In genomic region chr2:44005831-44006230, GRCh38 we compare ENCODE assay signal across 21 cellular contexts. TPM values are rescaled to one million over a fixed set of nuclear protein-coding genes. Genes with fewer than 3 reads are reported as not detected.
A peak's percentile ranks its signal among the peaks of the same experiment; 100 is the strongest.
DNase-seq lines count a peak whose midpoint lies in the region; ATAC-seq, FAIRE-seq and TF ChIP-seq lines count a peak whose summit lies in the region.
"Had no signal": no experiment of that assay in that cellular context is flagged by ENCODE, and none has a peak within 500 bp of the region (broad histone marks: within the 10 kb centered on the region; RNA-seq: fewer than 3 reads in every experiment).

No MANE protein-coding gene starts in this region.

- peaks cover 18% of the 10 kb centered on the region for H3K4me1 Mint-ChIP-seq in activated B cell treated with CpG ODN at 0.5 μM for 24 hours
- H3K4me1 Mint-ChIP-seq in activated CD8-positive, alpha-beta memory T cell treated with anti-CD3 and anti-CD28 coated beads, Interleukin-2, amount 10 ng/mL, durations not matched to agents 7 days and 5 days = peaks cover 10% of the 10 kb centered on the region

- POLR2A ChIA-PET in activated B cell treated with CpG ODN at 0.5 μM for 24 hours (lab: Charles Lee) = no interaction called here

- DNase-seq in AG10803 (ENCODE audit: low read depth) (peak; percentile 33), GM19239 (ENCODE audit: insufficient read length, low spot score) (no peak), activated B cell treated with CpG ODN at 0.5 μM for 24 hours (no peak), kidney tubule cell (ENCODE audit: low spot score) (peak; percentile 61), HTR-8/SVneo (ENCODE audit: insufficient read length, low spot score) (no peak), GM12891 (ENCODE audit: insufficient read length, low spot score) (no peak)
- DNase-seq in activated CD8-positive, alpha-beta memory T cell treated with anti-CD3 and anti-CD28 coated beads, Interleukin-2, amount 10 ng/mL, durations not matched to agents 7 days and 5 days = no peak
- DNase-seq: activated CD4-positive, alpha-beta memory T cell treated with anti-CD3 and anti-CD28 coated beads for 36 hours; adrenal gland; BE2C; effector memory CD4-positive, alpha-beta T cell; hypothalamus; midbrain; NCI-H82; right cardiac atrium; substantia nigra; SW 1271 had no signal

- no peak for TF ChIP-seq POLR2A in GM12891 (IDR thresholded peaks at IDR 0.05; ENCODE audit: low read depth, low read length)

- H3K4me3 Mint-ChIP-seq in activated B cell treated with CpG ODN at 0.5 μM for 24 hours = peak overlapping the region; percentile 51
- no peak overlapping the region for H3K4me3 Mint-ChIP-seq in activated CD8-positive, alpha-beta memory T cell treated with anti-CD3 and anti-CD28 coated beads, Interleukin-2, amount 10 ng/mL, durations not matched to agents 7 days and 5 days
- H3K4me3 Mint-ChIP-seq: activated CD4-positive, alpha-beta memory T cell treated with anti-CD3 and anti-CD28 coated beads for 36 hours; activated T-helper 17 cell treated with anti-CD3 and anti-CD28 coated beads, Interleukin-2, amount 50 U/mL, for 72 hours; central memory CD8-positive, alpha-beta T cell had no signal

- no peak overlapping the region for H3K4me3 ChIP-seq in AG10803 (ENCODE audit: low read length)
- H3K4me3 ChIP-seq: adrenal gland, vagina had no signal

- FAIRE-seq in GM19239 (lab: Jason Lieb, UNC) (peak; percentile 4), HTR-8/SVneo (lab: Jason Lieb, UNC) (no peak), GM12891 (lab: Jason Lieb, UNC) (no peak)

- no peak for ATAC-seq in activated B cell treated with CpG ODN at 0.5 μM for 24 hours (ENCODE audit: low read depth)
- ATAC-seq in activated CD8-positive, alpha-beta memory T cell treated with anti-CD3 and anti-CD28 coated beads, Interleukin-2, amount 10 ng/mL, durations not matched to agents 7 days and 5 days = no peak
- ATAC-seq in GM19455 (IDR thresholded peaks at IDR 0.05; ENCODE audit: unreplicated experiment) = no peak
- ATAC-seq: activated T-helper 17 cell treated with anti-CD3 and anti-CD28 coated beads, Interleukin-2, amount 50 U/mL, for 72 hours; right cardiac atrium had no signal

- H3K36me3 Mint-ChIP-seq in activated B cell treated with CpG ODN at 0.5 μM for 24 hours (ENCODE audit: low read depth) = no peaks in the 10 kb centered on the region
- no peaks in the 10 kb centered on the region for H3K36me3 Mint-ChIP-seq in activated CD8-positive, alpha-beta memory T cell treated with anti-CD3 and anti-CD28 coated beads, Interleukin-2, amount 10 ng/mL, durations not matched to agents 7 days and 5 days
- H3K36me3 Mint-ChIP-seq: activated CD4-positive, alpha-beta memory T cell treated with anti-CD3 and anti-CD28 coated beads for 36 hours had no signal

- H3K27me3 Mint-ChIP-seq in activated B cell treated with CpG ODN at 0.5 μM for 24 hours = peaks cover 1% of the 10 kb centered on the region
- peaks cover 20% of the 10 kb centered on the region for H3K27me3 Mint-ChIP-seq in activated CD8-positive, alpha-beta memory T cell treated with anti-CD3 and anti-CD28 coated beads, Interleukin-2, amount 10 ng/mL, durations not matched to agents 7 days and 5 days

- intact Hi-C loops in activated B cell treated with CpG ODN at 0.5 μM for 24 hours (cut with micrococcal nuclease) = no loop called here

- TF ChIP-seq CTCF in AG10803 (conservative IDR thresholded peaks at IDR 0.05; ENCODE audit: low read length) (no peak), activated B cell treated with CpG ODN at 0.5 μM for 24 hours (IDR thresholded peaks at IDR 0.05) (no peak)

- no peaks in the 10 kb centered on the region for H3K9me3 Mint-ChIP-seq in activated B cell treated with CpG ODN at 0.5 μM for 24 hours
- no peaks in the 10 kb centered on the region for H3K9me3 Mint-ChIP-seq in activated CD8-positive, alpha-beta memory T cell treated with anti-CD3 and anti-CD28 coated beads, Interleukin-2, amount 10 ng/mL, durations not matched to agents 7 days and 5 days (ENCODE audit: low read depth)
- H3K9me3 Mint-ChIP-seq: activated CD4-positive, alpha-beta memory T cell treated with anti-CD3 and anti-CD28 coated beads for 36 hours; activated T-helper 17 cell treated with anti-CD3 and anti-CD28 coated beads, Interleukin-2, amount 50 U/mL, for 72 hours; central memory CD8-positive, alpha-beta T cell had no signal

- H3K27ac Mint-ChIP-seq in activated B cell treated with CpG ODN at 0.5 μM for 24 hours = peak overlapping the region; percentile 79
- no peak overlapping the region for H3K27ac Mint-ChIP-seq in activated CD8-positive, alpha-beta memory T cell treated with anti-CD3 and anti-CD28 coated beads, Interleukin-2, amount 10 ng/mL, durations not matched to agents 7 days and 5 days
- H3K27ac Mint-ChIP-seq: activated CD4-positive, alpha-beta memory T cell treated with anti-CD3 and anti-CD28 coated beads for 36 hours had no signal

- CTCF ChIA-PET in activated B cell treated with CpG ODN at 0.5 μM for 24 hours (lab: Charles Lee) = no interaction called here
- CTCF ChIA-PET in activated CD8-positive, alpha-beta memory T cell treated with anti-CD3 and anti-CD28 coated beads, Interleukin-2, amount 10 ng/mL, durations not matched to agents 7 days and 5 days (lab: Charles Lee) = interaction anchor here (0.7 kb wide), 1 partner anchor 308 kb away, joined by 3 read pairs; no protein-coding TSS in a partner anchor

TF ChIP-seq in GM12891, 5 proteins besides CTCF, POLR2A, EP300 and RAD21:
- no peak for TF ChIP-seq PAX5 (IDR thresholded peaks at IDR 0.05; ENCODE audit: insufficient read depth, low read length, severe bottlenecking)
- TF ChIP-seq POU2F2 (IDR thresholded peaks at IDR 0.05; ENCODE audit: low read depth, low read length) = no peak
- no peak for TF ChIP-seq POLR2AphosphoS5 (IDR thresholded peaks at IDR 0.05; ENCODE audit: low read depth, low read length)
- no peak for TF ChIP-seq SPI1 (IDR thresholded peaks at IDR 0.05; ENCODE audit: low read depth, low read length)
- TF ChIP-seq TAF1 (IDR thresholded peaks at IDR 0.05; ENCODE audit: low read depth, low read length) = no peak
TF ChIP-seq in GM12891: peak in this region for 0.

RNA-seq across cellular contexts. Expression of gene LRPPRC, which starts 10.0 kb away (rescaled TPM):
- total RNA-seq in activated B cell treated with CpG ODN at 0.5 μM for 24 hours = 114 and 120 TPM in 2 replicates
- 100 to 1,000 TPM in 1 of 2 experiments, 10 to 100 TPM in 1; 70.0 to 103 TPM for total RNA-seq in activated CD8-positive, alpha-beta memory T cell treated with anti-CD3 and anti-CD28 coated beads, Interleukin-2, amount 10 ng/mL, durations not matched to agents 7 days and 5 days
- 54.3 TPM for polyA plus RNA-seq in GM12891 (2012; ENCODE audit: low read depth, missing spikeins)

Comparison
In these comparisons a context has a peak if more than half of its experiments do, and no peak if none do; other contexts are left out.
1. DNase-seq: peak in AG10803 (single experiment) and kidney tubule cell (single experiment); none in GM19239 (single experiment), activated B cell treated with CpG ODN at 0.5 μM for 24 hours (single experiment), activated CD8-positive, alpha-beta memory T cell treated with anti-CD3 and anti-CD28 coated beads, Interleukin-2, amount 10 ng/mL, durations not matched to agents 7 days and 5 days (single experiment), HTR-8/SVneo (single experiment) and GM12891 (single experiment).